Comparison of ENCODE assay signal across 18 cellular contexts in the genomic region with DNA sequence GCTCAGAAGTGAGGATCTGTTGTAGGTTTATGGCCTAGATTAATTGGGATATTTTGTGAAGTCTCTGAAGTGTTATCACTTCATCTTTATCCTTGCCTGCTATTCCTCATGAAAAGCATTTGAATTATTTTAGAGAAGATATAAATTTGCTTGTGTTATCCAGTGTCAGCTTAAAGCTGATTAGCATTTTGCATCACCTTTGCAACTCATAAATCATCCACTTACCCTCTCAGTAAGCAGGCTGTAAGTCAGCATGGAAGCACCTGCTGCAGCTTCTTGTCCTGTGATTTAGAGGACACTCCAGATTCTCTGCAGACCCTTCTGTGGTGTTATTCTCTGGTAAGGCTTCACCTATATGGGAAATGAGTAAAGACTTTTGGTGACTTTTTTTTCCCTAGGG.
DNase-seq lines count a peak whose midpoint lies in the region; ATAC-seq and TF ChIP-seq lines count a peak whose summit lies in the region.
"Had no signal": no experiment of that assay in that cellular context is flagged by ENCODE, and none has a peak within 500 bp of the region (broad histone marks: within the 10 kb centered on the region; RNA-seq: fewer than 3 reads in every experiment).

No MANE protein-coding gene starts in this region.

- ATAC-seq in HG02678 (IDR thresholded peaks at IDR 0.05; ENCODE audit: unreplicated experiment): no peak
- ATAC-seq: T-helper 17 cell had no signal

- peaks cover 6 to 32% (median 10%) of the 10 kb centered on the region in 4 donors for H3K4me1 ChIP-seq in transverse colon

- no peak overlapping the region for H3K27ac ChIP-seq in transverse colon

- H3K36me3 ChIP-seq in transverse colon: no peaks in the 10 kb centered on the region

- TF ChIP-seq EP300 in transverse colon (IDR thresholded peaks at IDR 0.05; ENCODE audit: low read depth): no peak

- no peaks in the 10 kb centered on the region for H3K27me3 Mint-ChIP-seq in nephron progenitor cell (ENCODE audit: low read depth, poor library complexity)

- intact Hi-C loops in transverse colon (cut with DNase I; ENCODE audit: low total_unique reads): no loop called here

- H3K9me3 ChIP-seq in transverse colon: no peaks in the 10 kb centered on the region
- H3K9me3 ChIP-seq: Caco-2 had no signal

- peak; percentile 16 for DNase-seq in NCI-H345 (lab: John Stamatoyannopoulos, UW)
- no peak for DNase-seq in NCI-H345 treated with DMSO at 0.1 percent for 48 hours (lab: John Stamatoyannopoulos, UW; ENCODE audit: unreplicated experiment)
- DNase-seq in NAMALWA (ENCODE audit: low spot score): peak; percentile 45
- peak; percentile 78 to 93 for DNase-seq in NCI-H524 (lab: John Stamatoyannopoulos, UW)
- no peak for DNase-seq in nephron progenitor cell
- no peak for DNase-seq in transverse colon
- DNase-seq: AML-193; Caco-2; CD4-positive, CD25-positive, alpha-beta regulatory T cell; HCEC 1CT; KBM-7; MV-4-11; NCI-H2227 treated with DMSO at 0.1 percent for 48 hours; OCI-M1; RPMI8226; SIG-M5; T-helper 17 cell had no signal

- TF ChIP-seq CTCF in nephron progenitor cell (IDR thresholded peaks at IDR 0.05) (no peak), transverse colon (IDR thresholded peaks at IDR 0.05) (no peak)

- peaks cover 66% of the 10 kb centered on the region for H3K4me1 Mint-ChIP-seq in nephron progenitor cell

- no peaks in the 10 kb centered on the region for H3K9me3 Mint-ChIP-seq in nephron progenitor cell

- H3K27ac Mint-ChIP-seq in nephron progenitor cell: peak overlapping the region; percentile 17
- H3K27ac Mint-ChIP-seq: CD4-positive, CD25-positive, alpha-beta regulatory T cell; T-helper 17 cell had no signal

- no peaks in the 10 kb centered on the region for H3K36me3 Mint-ChIP-seq in nephron progenitor cell (ENCODE audit: low read depth)
- H3K36me3 Mint-ChIP-seq: CD4-positive, CD25-positive, alpha-beta regulatory T cell had no signal

- no peak for TF ChIP-seq POLR2A in transverse colon (IDR thresholded peaks at IDR 0.05)

- no peaks in the 10 kb centered on the region for H3K27me3 ChIP-seq in transverse colon

- in situ Hi-C loops in transverse colon (cut with MboI; ENCODE audit: low pct_ligation_motif_present in 1 of 4, low pct_unique_long_range_greater_than_20kb in 1 of 4, low sequenced_read_pairs in 3 of 4): no loop called here

- H3K4me3 ChIP-seq in transverse colon: no peak overlapping the region

- H3K4me3 Mint-ChIP-seq in nephron progenitor cell: no peak overlapping the region
- H3K4me3 Mint-ChIP-seq: CD4-positive, CD25-positive, alpha-beta regulatory T cell; T-helper 17 cell had no signal

Comparison
In these comparisons a context has a peak if more than half of its experiments do, and no peak if none do; other contexts are left out.
1. DNase-seq: peak in NCI-H345 (single experiment), NAMALWA (single experiment) and NCI-H524 (2 of 2); none in NCI-H345 treated with DMSO at 0.1 percent for 48 hours (single experiment), nephron progenitor cell (single experiment) and transverse colon (single experiment).